In the genomic region with DNA sequence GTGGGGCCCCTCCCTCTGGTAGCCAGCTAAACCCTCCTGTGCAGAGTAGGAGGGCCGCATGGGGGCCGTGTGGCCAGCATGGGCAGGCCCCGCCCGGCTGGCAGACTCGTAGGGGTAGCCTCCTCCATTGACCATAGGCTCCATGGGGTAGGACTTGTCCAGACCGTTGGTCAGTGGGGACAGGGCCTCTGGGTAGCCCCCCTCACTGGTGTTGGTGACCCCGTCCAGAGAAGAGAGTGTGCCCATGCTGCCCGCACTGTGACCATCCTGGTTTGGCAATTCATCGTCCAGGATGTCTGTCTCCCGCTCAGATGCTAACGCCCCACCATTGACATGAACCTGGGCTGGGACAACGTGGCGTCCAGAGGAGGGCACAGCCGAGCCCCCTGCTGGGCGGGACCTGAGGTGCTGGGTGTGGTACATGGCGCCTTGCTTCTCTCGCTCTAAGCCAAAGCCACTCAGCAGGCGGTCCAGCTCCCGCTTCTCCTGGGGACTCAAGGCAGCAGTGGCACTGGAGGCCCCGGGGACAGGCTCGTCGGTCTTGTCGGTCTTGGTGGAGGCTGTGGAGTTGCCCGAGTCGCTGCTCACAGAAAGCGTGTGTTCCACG, we compare ENCODE assay signal across 1 cellular context.
TF ChIP-seq lines count a peak whose summit lies in the region.

No MANE protein-coding gene starts in this region.

TF ChIP-seq in HepG2, 621 proteins besides CTCF, POLR2A, EP300 and RAD21:
- no peak for TF ChIP-seq ADNP (CRISPR knock-in tag; IDR thresholded peaks at IDR 0.05)
- no peak for TF ChIP-seq SP1 (IDR thresholded peaks at IDR 0.05)
- TF ChIP-seq SP1 (CRISPR knock-in tag; IDR thresholded peaks at IDR 0.05), result no peak
- TF ChIP-seq NFYB (CRISPR knock-in tag; IDR thresholded peaks at IDR 0.05), result no peak
- no peak for TF ChIP-seq NRL (CRISPR knock-in tag; IDR thresholded peaks at IDR 0.05; ENCODE audit: borderline replicate concordance)
- TF ChIP-seq ZFP90 (CRISPR knock-in tag; IDR thresholded peaks at IDR 0.05; ENCODE audit: borderline replicate concordance), result no peak
- no peak for TF ChIP-seq DNMT3B (CRISPR knock-in tag; conservative IDR thresholded peaks at IDR 0.05)
- TF ChIP-seq HNRNPL (IDR thresholded peaks at IDR 0.05; ENCODE audit: low read depth, low read length), result peak; percentile 20; the same call in 1 of the 2 replicates
- TF ChIP-seq PCBP2 (optimal IDR thresholded peaks at IDR 0.05; ENCODE audit: low read depth, low read length, poor library complexity, severe bottlenecking), result no peak
- no peak for TF ChIP-seq ZNF33A (CRISPR knock-in tag; IDR thresholded peaks at IDR 0.05; ENCODE audit: borderline replicate concordance)
- TF ChIP-seq, protein P1, sequence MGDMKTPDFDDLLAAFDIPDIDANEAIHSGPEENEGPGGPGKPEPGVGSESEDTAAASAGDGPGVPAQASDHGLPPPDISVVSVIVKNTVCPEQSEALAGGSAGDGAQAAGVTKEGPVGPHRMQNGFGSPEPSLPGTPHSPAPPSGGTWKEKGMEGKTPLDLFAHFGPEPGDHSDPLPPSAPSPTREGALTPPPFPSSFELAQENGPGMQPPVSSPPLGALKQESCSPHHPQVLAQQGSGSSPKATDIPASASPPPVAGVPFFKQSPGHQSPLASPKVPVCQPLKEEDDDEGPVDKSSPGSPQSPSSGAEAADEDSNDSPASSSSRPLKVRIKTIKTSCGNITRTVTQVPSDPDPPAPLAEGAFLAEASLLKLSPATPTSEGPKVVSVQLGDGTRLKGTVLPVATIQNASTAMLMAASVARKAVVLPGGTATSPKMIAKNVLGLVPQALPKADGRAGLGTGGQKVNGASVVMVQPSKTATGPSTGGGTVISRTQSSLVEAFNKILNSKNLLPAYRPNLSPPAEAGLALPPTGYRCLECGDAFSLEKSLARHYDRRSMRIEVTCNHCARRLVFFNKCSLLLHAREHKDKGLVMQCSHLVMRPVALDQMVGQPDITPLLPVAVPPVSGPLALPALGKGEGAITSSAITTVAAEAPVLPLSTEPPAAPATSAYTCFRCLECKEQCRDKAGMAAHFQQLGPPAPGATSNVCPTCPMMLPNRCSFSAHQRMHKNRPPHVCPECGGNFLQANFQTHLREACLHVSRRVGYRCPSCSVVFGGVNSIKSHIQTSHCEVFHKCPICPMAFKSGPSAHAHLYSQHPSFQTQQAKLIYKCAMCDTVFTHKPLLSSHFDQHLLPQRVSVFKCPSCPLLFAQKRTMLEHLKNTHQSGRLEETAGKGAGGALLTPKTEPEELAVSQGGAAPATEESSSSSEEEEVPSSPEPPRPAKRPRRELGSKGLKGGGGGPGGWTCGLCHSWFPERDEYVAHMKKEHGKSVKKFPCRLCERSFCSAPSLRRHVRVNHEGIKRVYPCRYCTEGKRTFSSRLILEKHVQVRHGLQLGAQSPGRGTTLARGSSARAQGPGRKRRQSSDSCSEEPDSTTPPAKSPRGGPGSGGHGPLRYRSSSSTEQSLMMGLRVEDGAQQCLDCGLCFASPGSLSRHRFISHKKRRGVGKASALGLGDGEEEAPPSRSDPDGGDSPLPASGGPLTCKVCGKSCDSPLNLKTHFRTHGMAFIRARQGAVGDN (CRISPR knock-in tag; IDR thresholded peaks at IDR 0.05), result no peak
- peak; percentile 58 for TF ChIP-seq TAF15 (IDR thresholded peaks at IDR 0.05; ENCODE audit: low read depth, low read length, poor library complexity, severe bottlenecking)
- TF ChIP-seq AGO1 (IDR thresholded peaks at IDR 0.05; ENCODE audit: low read depth, low read length, poor library complexity, severe bottlenecking), result no peak
- TF ChIP-seq, protein P2, sequence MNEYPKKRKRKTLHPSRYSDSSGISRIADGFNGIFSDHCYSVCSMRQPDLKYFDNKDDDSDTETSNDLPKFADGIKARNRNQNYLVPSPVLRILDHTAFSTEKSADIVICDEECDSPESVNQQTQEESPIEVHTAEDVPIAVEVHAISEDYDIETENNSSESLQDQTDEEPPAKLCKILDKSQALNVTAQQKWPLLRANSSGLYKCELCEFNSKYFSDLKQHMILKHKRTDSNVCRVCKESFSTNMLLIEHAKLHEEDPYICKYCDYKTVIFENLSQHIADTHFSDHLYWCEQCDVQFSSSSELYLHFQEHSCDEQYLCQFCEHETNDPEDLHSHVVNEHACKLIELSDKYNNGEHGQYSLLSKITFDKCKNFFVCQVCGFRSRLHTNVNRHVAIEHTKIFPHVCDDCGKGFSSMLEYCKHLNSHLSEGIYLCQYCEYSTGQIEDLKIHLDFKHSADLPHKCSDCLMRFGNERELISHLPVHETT (CRISPR knock-in tag; conservative IDR thresholded peaks at IDR 0.05), result no peak
- TF ChIP-seq, protein P3, sequence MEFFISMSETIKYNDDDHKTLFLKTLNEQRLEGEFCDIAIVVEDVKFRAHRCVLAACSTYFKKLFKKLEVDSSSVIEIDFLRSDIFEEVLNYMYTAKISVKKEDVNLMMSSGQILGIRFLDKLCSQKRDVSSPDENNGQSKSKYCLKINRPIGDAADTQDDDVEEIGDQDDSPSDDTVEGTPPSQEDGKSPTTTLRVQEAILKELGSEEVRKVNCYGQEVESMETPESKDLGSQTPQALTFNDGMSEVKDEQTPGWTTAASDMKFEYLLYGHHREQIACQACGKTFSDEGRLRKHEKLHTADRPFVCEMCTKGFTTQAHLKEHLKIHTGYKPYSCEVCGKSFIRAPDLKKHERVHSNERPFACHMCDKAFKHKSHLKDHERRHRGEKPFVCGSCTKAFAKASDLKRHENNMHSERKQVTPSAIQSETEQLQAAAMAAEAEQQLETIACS (CRISPR knock-in tag; IDR thresholded peaks at IDR 0.05), result no peak
- TF ChIP-seq, protein P4, sequence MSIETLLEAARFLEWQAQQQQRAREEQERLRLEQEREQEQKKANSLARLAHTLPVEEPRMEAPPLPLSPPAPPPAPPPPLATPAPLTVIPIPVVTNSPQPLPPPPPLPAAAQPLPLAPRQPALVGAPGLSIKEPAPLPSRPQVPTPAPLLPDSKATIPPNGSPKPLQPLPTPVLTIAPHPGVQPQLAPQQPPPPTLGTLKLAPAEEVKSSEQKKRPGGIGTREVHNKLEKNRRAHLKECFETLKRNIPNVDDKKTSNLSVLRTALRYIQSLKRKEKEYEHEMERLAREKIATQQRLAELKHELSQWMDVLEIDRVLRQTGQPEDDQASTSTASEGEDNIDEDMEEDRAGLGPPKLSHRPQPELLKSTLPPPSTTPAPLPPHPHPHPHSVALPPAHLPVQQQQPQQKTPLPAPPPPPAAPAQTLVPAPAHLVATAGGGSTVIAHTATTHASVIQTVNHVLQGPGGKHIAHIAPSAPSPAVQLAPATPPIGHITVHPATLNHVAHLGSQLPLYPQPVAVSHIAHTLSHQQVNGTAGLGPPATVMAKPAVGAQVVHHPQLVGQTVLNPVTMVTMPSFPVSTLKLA (IDR thresholded peaks at IDR 0.05), result no peak
- TF ChIP-seq MED1 (CRISPR knock-in tag; IDR thresholded peaks at IDR 0.05), result no peak
- no peak for TF ChIP-seq DR1 (CRISPR knock-in tag; IDR thresholded peaks at IDR 0.05)
- TF ChIP-seq AGO2 (optimal IDR thresholded peaks at IDR 0.05; ENCODE audit: low read depth, low read length), result peak; percentile 58
- TF ChIP-seq, protein P5, sequence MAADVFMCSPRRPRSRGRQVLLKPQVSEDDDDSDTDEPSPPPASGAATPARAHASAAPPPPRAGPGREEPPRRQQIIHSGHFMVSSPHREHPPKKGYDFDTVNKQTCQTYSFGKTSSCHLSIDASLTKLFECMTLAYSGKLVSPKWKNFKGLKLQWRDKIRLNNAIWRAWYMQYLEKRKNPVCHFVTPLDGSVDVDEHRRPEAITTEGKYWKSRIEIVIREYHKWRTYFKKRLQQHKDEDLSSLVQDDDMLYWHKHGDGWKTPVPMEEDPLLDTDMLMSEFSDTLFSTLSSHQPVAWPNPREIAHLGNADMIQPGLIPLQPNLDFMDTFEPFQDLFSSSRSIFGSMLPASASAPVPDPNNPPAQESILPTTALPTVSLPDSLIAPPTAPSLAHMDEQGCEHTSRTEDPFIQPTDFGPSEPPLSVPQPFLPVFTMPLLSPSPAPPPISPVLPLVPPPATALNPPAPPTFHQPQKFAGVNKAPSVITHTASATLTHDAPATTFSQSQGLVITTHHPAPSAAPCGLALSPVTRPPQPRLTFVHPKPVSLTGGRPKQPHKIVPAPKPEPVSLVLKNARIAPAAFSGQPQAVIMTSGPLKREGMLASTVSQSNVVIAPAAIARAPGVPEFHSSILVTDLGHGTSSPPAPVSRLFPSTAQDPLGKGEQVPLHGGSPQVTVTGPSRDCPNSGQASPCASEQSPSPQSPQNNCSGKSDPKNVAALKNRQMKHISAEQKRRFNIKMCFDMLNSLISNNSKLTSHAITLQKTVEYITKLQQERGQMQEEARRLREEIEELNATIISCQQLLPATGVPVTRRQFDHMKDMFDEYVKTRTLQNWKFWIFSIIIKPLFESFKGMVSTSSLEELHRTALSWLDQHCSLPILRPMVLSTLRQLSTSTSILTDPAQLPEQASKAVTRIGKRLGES (CRISPR knock-in tag; IDR thresholded peaks at IDR 0.05; ENCODE audit: borderline replicate concordance), result no peak
- TF ChIP-seq, protein P6, sequence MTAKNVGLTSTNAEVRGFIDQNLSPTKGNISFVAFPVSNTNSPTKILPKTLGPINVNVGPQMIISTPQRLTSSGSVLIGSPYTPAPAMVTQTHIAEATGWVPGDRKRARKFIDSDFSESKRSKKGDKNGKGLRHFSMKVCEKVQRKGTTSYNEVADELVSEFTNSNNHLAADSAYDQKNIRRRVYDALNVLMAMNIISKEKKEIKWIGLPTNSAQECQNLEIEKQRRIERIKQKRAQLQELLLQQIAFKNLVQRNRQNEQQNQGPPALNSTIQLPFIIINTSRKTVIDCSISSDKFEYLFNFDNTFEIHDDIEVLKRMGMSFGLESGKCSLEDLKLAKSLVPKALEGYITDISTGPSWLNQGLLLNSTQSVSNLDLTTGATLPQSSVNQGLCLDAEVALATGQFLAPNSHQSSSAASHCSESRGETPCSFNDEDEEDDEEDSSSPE (CRISPR knock-in tag; IDR thresholded peaks at IDR 0.05), result no peak
- no peak for TF ChIP-seq ZNF550 (CRISPR knock-in tag; IDR thresholded peaks at IDR 0.05; ENCODE audit: borderline replicate concordance)
- TF ChIP-seq, protein P7, sequence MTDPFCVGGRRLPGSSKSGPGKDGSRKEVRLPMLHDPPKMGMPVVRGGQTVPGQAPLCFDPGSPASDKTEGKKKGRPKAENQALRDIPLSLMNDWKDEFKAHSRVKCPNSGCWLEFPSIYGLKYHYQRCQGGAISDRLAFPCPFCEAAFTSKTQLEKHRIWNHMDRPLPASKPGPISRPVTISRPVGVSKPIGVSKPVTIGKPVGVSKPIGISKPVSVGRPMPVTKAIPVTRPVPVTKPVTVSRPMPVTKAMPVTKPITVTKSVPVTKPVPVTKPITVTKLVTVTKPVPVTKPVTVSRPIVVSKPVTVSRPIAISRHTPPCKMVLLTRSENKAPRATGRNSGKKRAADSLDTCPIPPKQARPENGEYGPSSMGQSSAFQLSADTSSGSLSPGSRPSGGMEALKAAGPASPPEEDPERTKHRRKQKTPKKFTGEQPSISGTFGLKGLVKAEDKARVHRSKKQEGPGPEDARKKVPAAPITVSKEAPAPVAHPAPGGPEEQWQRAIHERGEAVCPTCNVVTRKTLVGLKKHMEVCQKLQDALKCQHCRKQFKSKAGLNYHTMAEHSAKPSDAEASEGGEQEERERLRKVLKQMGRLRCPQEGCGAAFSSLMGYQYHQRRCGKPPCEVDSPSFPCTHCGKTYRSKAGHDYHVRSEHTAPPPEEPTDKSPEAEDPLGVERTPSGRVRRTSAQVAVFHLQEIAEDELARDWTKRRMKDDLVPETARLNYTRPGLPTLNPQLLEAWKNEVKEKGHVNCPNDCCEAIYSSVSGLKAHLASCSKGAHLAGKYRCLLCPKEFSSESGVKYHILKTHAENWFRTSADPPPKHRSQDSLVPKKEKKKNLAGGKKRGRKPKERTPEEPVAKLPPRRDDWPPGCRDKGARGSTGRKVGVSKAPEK (CRISPR knock-in tag; IDR thresholded peaks at IDR 0.05; ENCODE audit: borderline replicate concordance), result no peak
